ENCODE assay signal across 1 cellular context in genomic region chr14:63677891-63678379, GRCh38.
TF ChIP-seq lines count a peak whose summit lies in the region.

No MANE protein-coding gene starts in this region.

TF ChIP-seq in HEK293, 187 proteins besides CTCF, POLR2A, EP300 and RAD21 (continued from another document and continues in another):
- TF ChIP-seq ZNF423 (tag by site-specific recombination; IDR thresholded peaks at IDR 0.05) (no peak), ZBTB6 (tag by site-specific recombination; IDR thresholded peaks at IDR 0.05) (no peak), ZFP69B (tag by site-specific recombination; IDR thresholded peaks at IDR 0.05) (0 out of 2 replicates have a peak, but pooled peaks have one; percentile 20), ZNF624 (tag by site-specific recombination; IDR thresholded peaks at IDR 0.05) (no peak), ZNF138 (tag by site-specific recombination; IDR thresholded peaks at IDR 0.05; ENCODE audit: borderline replicate concordance) (no peak), ZNF660 (tag by site-specific recombination; IDR thresholded peaks at IDR 0.05) (no peak), ZIC2 (tag by site-specific recombination; IDR thresholded peaks at IDR 0.05) (no peak), ZNF600 (tag by site-specific recombination; IDR thresholded peaks at IDR 0.05) (peak; percentile 99), ZNF433 (tag by site-specific recombination; IDR thresholded peaks at IDR 0.05; ENCODE audit: low read depth) (no peak), ZNF37A (tag by site-specific recombination; IDR thresholded peaks at IDR 0.05) (no peak), MZF1 (tag by site-specific recombination; IDR thresholded peaks at IDR 0.05; ENCODE audit: borderline replicate concordance) (no peak), ZBTB7A (tag by site-specific recombination; IDR thresholded peaks at IDR 0.05; ENCODE audit: low read depth) (no peak), ZFP37 (tag by site-specific recombination; IDR thresholded peaks at IDR 0.05) (no peak), ZNF184 (tag by site-specific recombination; IDR thresholded peaks at IDR 0.05) (peak; percentile 73), ZNF830 (tag by site-specific recombination; IDR thresholded peaks at IDR 0.05; ENCODE audit: low read depth) (no peak), ZNF555 (tag by site-specific recombination; conservative IDR thresholded peaks at IDR 0.05) (no peak), ZNF776 (tag by site-specific recombination; IDR thresholded peaks at IDR 0.05; ENCODE audit: borderline replicate concordance) (no peak), ZNF549 (tag by site-specific recombination; IDR thresholded peaks at IDR 0.05) (no peak), ZNF175 (tag by site-specific recombination; IDR thresholded peaks at IDR 0.05) (no peak), TSHZ1 (tag by site-specific recombination; IDR thresholded peaks at IDR 0.05; ENCODE audit: borderline replicate concordance) (peak; percentile 77), KLF10 (tag by site-specific recombination; IDR thresholded peaks at IDR 0.05) (no peak), INSM2 (tag by site-specific recombination; IDR thresholded peaks at IDR 0.05) (peak; percentile 95), ZNF639 (tag by site-specific recombination; IDR thresholded peaks at IDR 0.05) (peak; percentile 90), ZNF747 (tag by site-specific recombination; IDR thresholded peaks at IDR 0.05) (no peak), ZNF112 (tag by site-specific recombination; IDR thresholded peaks at IDR 0.05) (no peak), ZBTB8A (tag by site-specific recombination; IDR thresholded peaks at IDR 0.05) (peak; percentile 35; the same call in 1 of the 2 replicates), MEIS1 (CRISPR knock-in tag; IDR thresholded peaks at IDR 0.05; ENCODE audit: borderline replicate concordance) (no peak), SP7 (tag by site-specific recombination; IDR thresholded peaks at IDR 0.05) (peak; percentile 87), ZNF513 (tag by site-specific recombination; IDR thresholded peaks at IDR 0.05) (no peak), ZNF292 (tag by site-specific recombination; IDR thresholded peaks at IDR 0.05; ENCODE audit: borderline replicate concordance, low read depth) (no peak), OSR2 (tag by site-specific recombination; IDR thresholded peaks at IDR 0.05) (peak; percentile 95), ZNF704 (tag by site-specific recombination; IDR thresholded peaks at IDR 0.05) (no peak), ZNF23 (tag by site-specific recombination; IDR thresholded peaks at IDR 0.05; ENCODE audit: borderline replicate concordance) (no peak), ZNF645 (tag by site-specific recombination; IDR thresholded peaks at IDR 0.05) (no peak), ZNF16 (tag by site-specific recombination; IDR thresholded peaks at IDR 0.05; ENCODE audit: low read depth) (no peak), ZNF585B (tag by site-specific recombination; IDR thresholded peaks at IDR 0.05) (no peak), ZNF521 (tag by site-specific recombination; IDR thresholded peaks at IDR 0.05) (no peak), ZBTB11 (tag by site-specific recombination; conservative IDR thresholded peaks at IDR 0.05; ENCODE audit: low read depth) (no peak), ZNF133 (tag by site-specific recombination; IDR thresholded peaks at IDR 0.05) (no peak), ATF2 (tag by site-specific recombination; IDR thresholded peaks at IDR 0.05; ENCODE audit: low read depth) (peak; percentile 88)
